Comparison of ENCODE assay signal across 8 cellular contexts in genomic region chr2:216555274-216555673, GRCh38. TPM values are rescaled to one million over a fixed set of nuclear protein-coding genes. Genes with fewer than 3 reads are reported as not detected.
A peak's percentile ranks its signal among the peaks of the same experiment; 100 is the strongest.
DNase-seq lines count a peak whose midpoint lies in the region; TF ChIP-seq lines count a peak whose summit lies in the region.

No MANE protein-coding gene starts in this region.

- TF ChIP-seq POLR2A in esophagus muscularis mucosa (IDR thresholded peaks at IDR 0.05; ENCODE audit: low read depth) = no peak

- peak overlapping the region; percentile 77 to 84 (median 80) for H3K27ac ChIP-seq in esophagus muscularis mucosa (replicated peaks in 1 of 4)

- H3K4me3 ChIP-seq in esophagus muscularis mucosa = no peak overlapping the region

- no peak for TF ChIP-seq CTCF in esophagus muscularis mucosa (IDR thresholded peaks at IDR 0.05)

- DNase-seq in Daoy (ENCODE audit: low read depth) (peak; percentile 59), NCI-H446 treated with DMSO at 0.1 percent for 48 hours (lab: John Stamatoyannopoulos, UW) (peak; percentile 94), esophagus muscularis mucosa (ENCODE audit: extremely low spot score) (no peak), pons (ENCODE audit: low spot score) (peak; percentile 90), NCI-H82 (lab: John Stamatoyannopoulos, UW) (no peak), T-helper 9 cell (no peak), SKM-1 (lab: John Stamatoyannopoulos, UW; ENCODE audit: unreplicated experiment) (no peak)
- no peak for DNase-seq in activated CD4-positive, alpha-beta T cell treated with anti-CD3 and anti-CD28 coated beads, Interleukin-2, amount 50 U/mL, for 48 hours

- intact Hi-C loops in esophagus muscularis mucosa (cut with DNase I) = no loop called here

- no peaks in the 10 kb centered on the region for H3K36me3 ChIP-seq in esophagus muscularis mucosa

- WGBS in esophagus muscularis mucosa = 53% methylated on average over 6 of the region's 6 CpGs

- no peak for TF ChIP-seq EP300 in esophagus muscularis mucosa (IDR thresholded peaks at IDR 0.05)

- H3K9me3 ChIP-seq in esophagus muscularis mucosa = no peaks in the 10 kb centered on the region

- no peaks in the 10 kb centered on the region for H3K27me3 ChIP-seq in esophagus muscularis mucosa

- H3K4me1 ChIP-seq in esophagus muscularis mucosa = peaks cover 41 to 97% (median 85%) of the 10 kb centered on the region in 4 donors

RNA-seq across cellular contexts. Expression of gene RPL37A, which starts 56.6 kb away (rescaled TPM):
- 2,086 and 2,609 TPM in 2 replicates for total RNA-seq in Daoy (2014; rRNA removed; shearing (Covaris generic))
- total RNA-seq in esophagus muscularis mucosa = 1,000 to 10,000 TPM; 1,371 to 1,915 (median 1,581) TPM

Comparison
In these comparisons a context has a peak if more than half of its experiments do, and no peak if none do; other contexts are left out.
1. DNase-seq: peak in Daoy (single experiment), NCI-H446 treated with DMSO at 0.1 percent for 48 hours (single experiment) and pons (single experiment); none in esophagus muscularis mucosa (single experiment), activated CD4-positive, alpha-beta T cell treated with anti-CD3 and anti-CD28 coated beads, Interleukin-2, amount 50 U/mL, for 48 hours (0 of 2), NCI-H82 (single experiment), T-helper 9 cell (single experiment) and SKM-1 (single experiment).